ENCODE assay signal across 11 cellular contexts in genomic region chr19:46689358-46689757, GRCh38. TPM values are rescaled to one million over a fixed set of nuclear protein-coding genes. Genes with fewer than 3 reads are reported as not detected.
"Had no signal": no experiment of that assay in that cellular context is flagged by ENCODE, and none has a peak within 500 bp of the region (broad histone marks: within the 10 kb centered on the region; RNA-seq: fewer than 3 reads in every experiment).

No MANE protein-coding gene starts in this region.

- H3K9me3 Mint-ChIP-seq: GM23338, H9, HFFc6 had no signal

- H3K27ac Mint-ChIP-seq: GM23338, H9, HFFc6 had no signal

- H3K9me3 ChIP-seq: HAP-1 had no signal

- H3K4me1 Mint-ChIP-seq: GM23338, H9 had no signal

- DNase-seq: GM23248, GOT3, H7, H9, HCEC 1CT, HFFc6 had no signal

- ATAC-seq: GM23338, HCT116 had no signal

- H3K4me3 Mint-ChIP-seq: GM23338, H9, HFFc6 had no signal

RNA-seq across cellular contexts. Expression of gene GNG8, which starts 53.4 kb away (rescaled TPM):
- total RNA-seq: GM23248, GM23338, H1, H4, H7, H9, HFFc6 had no signal
